Comparison of ENCODE assay signal across 1 cellular context in the genomic region with DNA sequence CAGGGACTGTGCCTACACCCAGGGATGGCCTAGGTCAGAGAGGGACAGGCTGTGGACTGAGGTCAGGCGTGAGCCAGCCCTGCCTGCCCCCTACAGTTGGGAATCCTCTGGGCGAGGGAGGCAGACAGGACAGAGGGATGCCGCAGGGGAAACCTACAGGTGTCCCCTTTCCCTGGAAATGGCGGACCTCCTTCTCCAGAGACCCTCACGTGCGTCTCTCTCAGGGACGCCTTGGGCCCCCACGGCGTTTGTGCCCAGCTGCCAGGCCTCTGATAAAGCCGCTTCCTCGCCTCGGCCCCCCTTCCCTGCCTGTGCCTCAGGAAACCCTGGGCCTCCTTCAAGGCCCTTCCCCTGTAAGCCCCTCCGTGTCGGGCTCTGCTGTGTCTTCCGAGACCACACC.
TF ChIP-seq lines count a peak whose summit lies in the region.

No MANE protein-coding gene starts in this region.

TF ChIP-seq in GM23338, 12 proteins besides CTCF, POLR2A, EP300 and RAD21 (continued from another document):
- TF ChIP-seq, protein P1, sequence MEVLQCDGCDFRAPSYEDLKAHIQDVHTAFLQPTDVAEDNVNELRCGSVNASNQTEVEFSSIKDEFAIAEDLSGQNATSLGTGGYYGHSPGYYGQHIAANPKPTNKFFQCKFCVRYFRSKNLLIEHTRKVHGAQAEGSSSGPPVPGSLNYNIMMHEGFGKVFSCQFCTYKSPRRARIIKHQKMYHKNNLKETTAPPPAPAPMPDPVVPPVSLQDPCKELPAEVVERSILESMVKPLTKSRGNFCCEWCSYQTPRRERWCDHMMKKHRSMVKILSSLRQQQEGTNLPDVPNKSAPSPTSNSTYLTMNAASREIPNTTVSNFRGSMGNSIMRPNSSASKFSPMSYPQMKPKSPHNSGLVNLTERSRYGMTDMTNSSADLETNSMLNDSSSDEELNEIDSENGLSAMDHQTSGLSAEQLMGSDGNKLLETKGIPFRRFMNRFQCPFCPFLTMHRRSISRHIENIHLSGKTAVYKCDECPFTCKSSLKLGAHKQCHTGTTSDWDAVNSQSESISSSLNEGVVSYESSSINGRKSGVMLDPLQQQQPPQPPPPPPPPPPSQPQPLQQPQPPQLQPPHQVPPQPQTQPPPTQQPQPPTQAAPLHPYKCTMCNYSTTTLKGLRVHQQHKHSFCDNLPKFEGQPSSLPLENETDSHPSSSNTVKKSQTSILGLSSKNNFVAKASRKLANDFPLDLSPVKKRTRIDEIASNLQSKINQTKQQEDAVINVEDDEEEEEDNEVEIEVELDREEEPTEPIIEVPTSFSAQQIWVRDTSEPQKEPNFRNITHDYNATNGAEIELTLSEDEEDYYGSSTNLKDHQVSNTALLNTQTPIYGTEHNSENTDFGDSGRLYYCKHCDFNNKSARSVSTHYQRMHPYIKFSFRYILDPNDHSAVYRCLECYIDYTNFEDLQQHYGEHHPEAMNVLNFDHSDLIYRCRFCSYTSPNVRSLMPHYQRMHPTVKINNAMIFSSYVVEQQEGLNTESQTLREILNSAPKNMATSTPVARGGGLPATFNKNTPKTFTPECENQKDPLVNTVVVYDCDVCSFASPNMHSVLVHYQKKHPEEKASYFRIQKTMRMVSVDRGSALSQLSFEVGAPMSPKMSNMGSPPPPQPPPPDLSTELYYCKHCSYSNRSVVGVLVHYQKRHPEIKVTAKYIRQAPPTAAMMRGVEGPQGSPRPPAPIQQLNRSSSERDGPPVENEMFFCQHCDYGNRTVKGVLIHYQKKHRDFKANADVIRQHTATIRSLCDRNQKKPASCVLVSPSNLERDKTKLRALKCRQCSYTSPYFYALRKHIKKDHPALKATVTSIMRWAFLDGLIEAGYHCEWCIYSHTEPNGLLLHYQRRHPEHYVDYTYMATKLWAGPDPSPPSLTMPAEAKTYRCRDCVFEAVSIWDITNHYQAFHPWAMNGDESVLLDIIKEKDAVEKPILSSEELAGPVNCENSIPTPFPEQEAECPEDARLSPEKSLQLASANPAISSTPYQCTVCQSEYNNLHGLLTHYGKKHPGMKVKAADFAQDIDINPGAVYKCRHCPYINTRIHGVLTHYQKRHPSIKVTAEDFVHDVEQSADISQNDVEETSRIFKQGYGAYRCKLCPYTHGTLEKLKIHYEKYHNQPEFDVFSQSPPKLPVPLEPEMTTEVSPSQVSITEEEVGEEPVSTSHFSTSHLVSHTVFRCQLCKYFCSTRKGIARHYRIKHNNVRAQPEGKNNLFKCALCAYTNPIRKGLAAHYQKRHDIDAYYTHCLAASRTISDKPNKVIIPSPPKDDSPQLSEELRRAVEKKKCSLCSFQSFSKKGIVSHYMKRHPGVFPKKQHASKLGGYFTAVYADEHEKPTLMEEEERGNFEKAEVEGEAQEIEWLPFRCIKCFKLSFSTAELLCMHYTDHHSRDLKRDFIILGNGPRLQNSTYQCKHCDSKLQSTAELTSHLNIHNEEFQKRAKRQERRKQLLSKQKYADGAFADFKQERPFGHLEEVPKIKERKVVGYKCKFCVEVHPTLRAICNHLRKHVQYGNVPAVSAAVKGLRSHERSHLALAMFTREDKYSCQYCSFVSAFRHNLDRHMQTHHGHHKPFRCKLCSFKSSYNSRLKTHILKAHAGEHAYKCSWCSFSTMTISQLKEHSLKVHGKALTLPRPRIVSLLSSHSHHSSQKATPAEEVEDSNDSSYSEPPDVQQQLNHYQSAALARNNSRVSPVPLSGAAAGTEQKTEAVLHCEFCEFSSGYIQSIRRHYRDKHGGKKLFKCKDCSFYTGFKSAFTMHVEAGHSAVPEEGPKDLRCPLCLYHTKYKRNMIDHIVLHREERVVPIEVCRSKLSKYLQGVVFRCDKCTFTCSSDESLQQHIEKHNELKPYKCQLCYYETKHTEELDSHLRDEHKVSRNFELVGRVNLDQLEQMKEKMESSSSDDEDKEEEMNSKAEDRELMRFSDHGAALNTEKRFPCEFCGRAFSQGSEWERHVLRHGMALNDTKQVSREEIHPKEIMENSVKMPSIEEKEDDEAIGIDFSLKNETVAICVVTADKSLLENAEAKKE (CRISPR knock-in tag; IDR thresholded peaks at IDR 0.05): no peak
- no peak for TF ChIP-seq EZH2 (IDR thresholded peaks at IDR 0.05; ENCODE audit: low read depth, unreplicated experiment)
- TF ChIP-seq ZNF331 (CRISPR knock-in tag; IDR thresholded peaks at IDR 0.05; ENCODE audit: low read depth): no peak
- TF ChIP-seq, protein P2, sequence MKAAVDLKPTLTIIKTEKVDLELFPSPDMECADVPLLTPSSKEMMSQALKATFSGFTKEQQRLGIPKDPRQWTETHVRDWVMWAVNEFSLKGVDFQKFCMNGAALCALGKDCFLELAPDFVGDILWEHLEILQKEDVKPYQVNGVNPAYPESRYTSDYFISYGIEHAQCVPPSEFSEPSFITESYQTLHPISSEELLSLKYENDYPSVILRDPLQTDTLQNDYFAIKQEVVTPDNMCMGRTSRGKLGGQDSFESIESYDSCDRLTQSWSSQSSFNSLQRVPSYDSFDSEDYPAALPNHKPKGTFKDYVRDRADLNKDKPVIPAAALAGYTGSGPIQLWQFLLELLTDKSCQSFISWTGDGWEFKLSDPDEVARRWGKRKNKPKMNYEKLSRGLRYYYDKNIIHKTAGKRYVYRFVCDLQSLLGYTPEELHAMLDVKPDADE (IDR thresholded peaks at IDR 0.05): no peak
TF ChIP-seq in GM23338: peak in this region for 0.
